Comparison of ENCODE assay signal across 9 cellular contexts in genomic region chr15:64883097-64883581, GRCh38. TPM values are rescaled to one million over a fixed set of nuclear protein-coding genes. Genes with fewer than 3 reads are reported as not detected.
A peak's percentile ranks its signal among the peaks of the same experiment; 100 is the strongest.
DNase-seq lines count a peak whose midpoint lies in the region; ATAC-seq and TF ChIP-seq lines count a peak whose summit lies in the region.
"Had no signal": no experiment of that assay in that cellular context is flagged by ENCODE, and none has a peak within 500 bp of the region (broad histone marks: within the 10 kb centered on the region; RNA-seq: fewer than 3 reads in every experiment).

No MANE protein-coding gene starts in this region.

- no peaks in the 10 kb centered on the region for H3K36me3 ChIP-seq in colonic mucosa

- no peaks in the 10 kb centered on the region for H3K9me3 ChIP-seq in colonic mucosa

- peak overlapping the region; percentile 68 for H3K27ac ChIP-seq in colonic mucosa
- H3K27ac ChIP-seq: C4-2B had no signal

- H3K4me3 ChIP-seq in NB4 (ENCODE audit: low read depth, low read length) = no peak overlapping the region
- H3K4me3 ChIP-seq in colonic mucosa = no peak overlapping the region

- H3K4me1 ChIP-seq in colonic mucosa = no peaks in the 10 kb centered on the region

- peak; percentile 23 for DNase-seq in activated T-cell treated with anti-CD3 and anti-CD28 coated beads for 24 hours (ENCODE audit: low read depth)
- DNase-seq in activated T-cell treated with anti-CD3 and anti-CD28 coated beads for 4 hours = no peak
- DNase-seq in NB4 (ENCODE audit: low read depth) = peak; percentile 79
- no peak for DNase-seq in colonic mucosa
- no peak for DNase-seq in sciatic nerve (ENCODE audit: low spot score)
- DNase-seq in DMS79 treated with DMSO at 0.1 percent for 48 hours (lab: John Stamatoyannopoulos, UW) = no peak
- no peak for DNase-seq in NCI-H2171 treated with DMSO at 0.1 percent for 48 hours (lab: John Stamatoyannopoulos, UW)
- DNase-seq in NCI-H1694 treated with DMSO at 0.1 percent for 48 hours (lab: John Stamatoyannopoulos, UW) = no peak

- TF ChIP-seq POLR2A in NB4 (IDR thresholded peaks at IDR 0.05; ENCODE audit: extremely low read depth, insufficient read length) = no peak

- TF ChIP-seq CTCF in NB4 (IDR thresholded peaks at IDR 0.05; ENCODE audit: low read depth, low read length) (no peak), colonic mucosa (IDR thresholded peaks at IDR 0.05) (no peak)

- intact Hi-C loops in colonic mucosa (cut with DNase I) = no loop called here
- intact Hi-C loops in sciatic nerve (cut with DNase I) = no loop called here

- H3K27me3 ChIP-seq in colonic mucosa = no peaks in the 10 kb centered on the region

- peak; percentile 47 for ATAC-seq in sciatic nerve

- H3K9ac ChIP-seq in colonic mucosa (ENCODE audit: low read depth in 2 of 2, low read length in 2 of 2) = no peak overlapping the region

RNA-seq across cellular contexts. Expression of gene ANKDD1A, which starts 28.6 kb away (rescaled TPM):
- 1 to 10 TPM in 1 of 2 donors, under 1 TPM in 1; 0.32 to 1.9 TPM for total RNA-seq in colonic mucosa
- 25.5 TPM for total RNA-seq in sciatic nerve

RNA-seq across cellular contexts. Expression of gene PLEKHO2, which starts 41.4 kb away (rescaled TPM):
- total RNA-seq in colonic mucosa = 10 to 100 TPM in 1 of 2 donors, 1 to 10 TPM in 1; 4.4 to 13.6 TPM
- total RNA-seq in sciatic nerve = 62.9 TPM

RNA-seq across cellular contexts. Expression of gene PIF1, which starts 57.7 kb away (rescaled TPM):
- total RNA-seq in colonic mucosa (10 to 100 TPM in 1 of 2 donors, 1 to 10 TPM in 1; 6.1 to 20.7 TPM), sciatic nerve (0.76 TPM)

Comparison
In these comparisons a context has a peak if more than half of its experiments do, and no peak if none do; other contexts are left out.
1. DNase-seq: peak in activated T-cell treated with anti-CD3 and anti-CD28 coated beads for 24 hours (single experiment) and NB4 (single experiment); none in activated T-cell treated with anti-CD3 and anti-CD28 coated beads for 4 hours (single experiment), colonic mucosa (single experiment), sciatic nerve (single experiment), DMS79 treated with DMSO at 0.1 percent for 48 hours (single experiment), NCI-H2171 treated with DMSO at 0.1 percent for 48 hours (single experiment) and NCI-H1694 treated with DMSO at 0.1 percent for 48 hours (single experiment).